Comparison of ENCODE assay signal across 8 cellular contexts in the genomic region with DNA sequence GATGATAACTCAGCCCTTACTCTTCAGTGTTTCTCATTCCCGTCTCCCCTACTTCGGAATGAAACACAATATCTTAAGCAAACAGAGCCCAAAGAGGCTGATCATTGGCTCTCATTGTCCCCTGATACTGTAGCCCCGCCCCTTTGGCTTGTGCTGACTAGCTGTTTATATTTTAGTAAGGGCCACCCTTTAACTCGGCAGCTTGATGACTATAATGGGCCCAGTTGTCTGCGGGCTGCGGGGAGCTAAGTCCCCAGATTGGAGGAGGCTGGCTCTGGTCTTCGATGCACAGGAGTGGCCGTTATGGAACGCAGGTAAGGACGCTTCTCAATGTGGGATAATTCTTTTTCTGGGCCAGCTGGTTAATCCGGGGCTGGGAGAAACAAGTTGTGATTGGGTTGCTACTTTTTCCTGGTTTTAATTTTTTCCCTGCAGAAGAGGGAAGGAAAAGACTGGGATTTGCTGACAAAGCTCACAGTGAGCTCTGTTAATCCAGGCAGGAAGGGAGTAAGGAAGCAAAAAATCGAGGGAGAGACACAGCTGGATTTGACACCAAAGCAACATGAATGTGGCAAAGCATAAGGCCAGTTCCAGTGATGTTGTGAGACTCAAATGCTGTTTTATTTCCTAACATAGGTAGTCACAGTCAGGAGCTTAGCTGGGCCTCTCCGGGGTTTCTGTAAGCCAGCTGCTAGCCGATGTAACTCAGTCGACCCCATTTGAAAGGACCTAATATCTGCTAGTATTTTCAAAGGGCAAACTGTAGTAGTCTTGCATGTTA.
DNase-seq lines count a peak whose midpoint lies in the region; ATAC-seq lines count a peak whose summit lies in the region.

A gene (plus strand): TSS at position 197 of the 781 bp plus-strand sequence. CDS start 88 bp downstream, at position 285.

- ATAC-seq in stimulated activated effector memory CD8-positive, alpha-beta T cell treated with anti-CD3 and anti-CD28 coated beads, Interleukin-12 subunit alpha, Interleukin-12 subunit beta, amount 100 ng/mL, for 72 hours, result no peak
- ATAC-seq in GM19035 (IDR thresholded peaks at IDR 0.05; ENCODE audit: unreplicated experiment) (no peak), HG03442 (IDR thresholded peaks at IDR 0.05; ENCODE audit: unreplicated experiment) (no peak)

- no peaks in the 10 kb centered on the region for H3K9me3 Mint-ChIP-seq in activated T-cell treated with anti-CD3 and anti-CD28 coated beads, Interleukin-2, amount 50 U/mL, for 24 hours
- H3K9me3 Mint-ChIP-seq in stimulated activated effector memory CD8-positive, alpha-beta T cell treated with anti-CD3 and anti-CD28 coated beads, Interleukin-12 subunit alpha, Interleukin-12 subunit beta, amount 100 ng/mL, for 72 hours, result no peaks in the 10 kb centered on the region

- DNase-seq in activated T-cell treated with anti-CD3 and anti-CD28 coated beads, Interleukin-2, amount 50 U/mL, for 24 hours, result no peak
- no peak for DNase-seq in activated T-cell treated with anti-CD3 and anti-CD28 coated beads, Interleukin-2, amount 50 U/mL, for 48 hours
- peak; percentile 46 for DNase-seq in NCI-H524 treated with DMSO at 0.1 percent for 48 hours (lab: John Stamatoyannopoulos, UW)
- peak; percentile 32 for DNase-seq in kidney glomerular epithelial cell (lab: John Stamatoyannopoulos, UW)
- DNase-seq in stimulated activated effector memory CD8-positive, alpha-beta T cell treated with anti-CD3 and anti-CD28 coated beads, Interleukin-12 subunit alpha, Interleukin-12 subunit beta, amount 100 ng/mL, for 72 hours (ENCODE audit: low spot score in 2 of 2), result no peak

- peaks cover 34% of the 10 kb centered on the region for H3K4me1 Mint-ChIP-seq in activated T-cell treated with anti-CD3 and anti-CD28 coated beads, Interleukin-2, amount 50 U/mL, for 24 hours (ENCODE audit: low read depth)
- peaks cover 33% of the 10 kb centered on the region for H3K4me1 Mint-ChIP-seq in stimulated activated effector memory CD8-positive, alpha-beta T cell treated with anti-CD3 and anti-CD28 coated beads, Interleukin-12 subunit alpha, Interleukin-12 subunit beta, amount 100 ng/mL, for 72 hours

- H3K27me3 Mint-ChIP-seq in activated T-cell treated with anti-CD3 and anti-CD28 coated beads, Interleukin-2, amount 50 U/mL, for 24 hours, result no peaks in the 10 kb centered on the region

- peak within 1 kb of the TSS; percentile 95 for H3K27ac ChIP-seq in cingulate gyrus (ENCODE audit: low read depth, low read length)

- no peaks in the 10 kb centered on the region for H3K36me3 Mint-ChIP-seq in activated T-cell treated with anti-CD3 and anti-CD28 coated beads, Interleukin-2, amount 50 U/mL, for 24 hours (ENCODE audit: low read depth)
- H3K36me3 Mint-ChIP-seq in stimulated activated effector memory CD8-positive, alpha-beta T cell treated with anti-CD3 and anti-CD28 coated beads, Interleukin-12 subunit alpha, Interleukin-12 subunit beta, amount 100 ng/mL, for 72 hours, result no peaks in the 10 kb centered on the region

- peak within 1 kb of the TSS; percentile 70 for H3K27ac Mint-ChIP-seq in activated T-cell treated with anti-CD3 and anti-CD28 coated beads, Interleukin-2, amount 50 U/mL, for 24 hours
- no peak within 1 kb of the TSS for H3K27ac Mint-ChIP-seq in stimulated activated effector memory CD8-positive, alpha-beta T cell treated with anti-CD3 and anti-CD28 coated beads, Interleukin-12 subunit alpha, Interleukin-12 subunit beta, amount 100 ng/mL, for 72 hours

- H3K4me3 Mint-ChIP-seq in activated T-cell treated with anti-CD3 and anti-CD28 coated beads, Interleukin-2, amount 50 U/mL, for 24 hours, result peak within 1 kb of the TSS; percentile 58
- H3K4me3 Mint-ChIP-seq in stimulated activated effector memory CD8-positive, alpha-beta T cell treated with anti-CD3 and anti-CD28 coated beads, Interleukin-12 subunit alpha, Interleukin-12 subunit beta, amount 100 ng/mL, for 72 hours, result peak within 1 kb of the TSS; percentile 39

Comparison
In these comparisons a context has a peak if more than half of its experiments do, and no peak if none do; other contexts are left out.
1. DNase-seq: peak in NCI-H524 treated with DMSO at 0.1 percent for 48 hours (single experiment) and kidney glomerular epithelial cell (single experiment); none in activated T-cell treated with anti-CD3 and anti-CD28 coated beads, Interleukin-2, amount 50 U/mL, for 24 hours (single experiment), activated T-cell treated with anti-CD3 and anti-CD28 coated beads, Interleukin-2, amount 50 U/mL, for 48 hours (0 of 2) and stimulated activated effector memory CD8-positive, alpha-beta T cell treated with anti-CD3 and anti-CD28 coated beads, Interleukin-12 subunit alpha, Interleukin-12 subunit beta, amount 100 ng/mL, for 72 hours (0 of 2).